Comparison of ENCODE assay signal across 3 cellular contexts in the genomic region with DNA sequence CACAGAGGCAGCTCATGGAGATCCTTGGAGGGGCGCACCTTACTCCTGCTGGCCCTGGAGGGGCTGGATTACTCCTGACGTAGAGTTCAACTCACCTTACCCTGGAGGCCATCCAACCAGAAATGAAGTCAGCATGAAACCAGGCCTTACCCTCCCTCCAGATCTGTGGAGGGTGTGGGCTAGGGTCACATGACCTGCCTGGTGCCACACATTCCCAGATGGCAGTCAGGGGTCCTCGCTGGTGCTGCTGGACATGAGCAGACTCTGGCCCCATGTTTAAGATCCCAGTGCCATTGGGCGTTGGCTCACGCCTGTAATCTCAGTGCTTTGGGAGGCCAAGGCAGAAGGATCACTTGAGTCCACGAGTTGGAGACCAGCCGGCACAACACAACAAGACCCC.
TF ChIP-seq lines count a peak whose summit lies in the region.

No MANE protein-coding gene starts in this region.

TF ChIP-seq in IMR-90, 13 proteins besides CTCF, POLR2A, EP300 and RAD21:
- no peak for TF ChIP-seq FOS (IDR thresholded peaks at IDR 0.05; ENCODE audit: low read depth, low read length)
- no peak for TF ChIP-seq RFX5 (IDR thresholded peaks at IDR 0.05; ENCODE audit: low read depth, low read length)
- TF ChIP-seq MXI1 (IDR thresholded peaks at IDR 0.05; ENCODE audit: borderline replicate concordance, low read depth, low read length) = no peak
- no peak for TF ChIP-seq SMC3 (IDR thresholded peaks at IDR 0.05; ENCODE audit: low read depth, low read length)

TF ChIP-seq in WTC11, 78 proteins besides CTCF, POLR2A, EP300 and RAD21:
- TF ChIP-seq, protein P1, sequence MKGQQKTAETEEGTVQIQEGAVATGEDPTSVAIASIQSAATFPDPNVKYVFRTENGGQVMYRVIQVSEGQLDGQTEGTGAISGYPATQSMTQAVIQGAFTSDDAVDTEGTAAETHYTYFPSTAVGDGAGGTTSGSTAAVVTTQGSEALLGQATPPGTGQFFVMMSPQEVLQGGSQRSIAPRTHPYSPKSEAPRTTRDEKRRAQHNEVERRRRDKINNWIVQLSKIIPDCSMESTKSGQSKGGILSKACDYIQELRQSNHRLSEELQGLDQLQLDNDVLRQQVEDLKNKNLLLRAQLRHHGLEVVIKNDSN (CRISPR knock-in tag; IDR thresholded peaks at IDR 0.05) = peak; percentile 70
- TF ChIP-seq ZNF423 (CRISPR knock-in tag; IDR thresholded peaks at IDR 0.05) = no peak
- TF ChIP-seq, protein P2, sequence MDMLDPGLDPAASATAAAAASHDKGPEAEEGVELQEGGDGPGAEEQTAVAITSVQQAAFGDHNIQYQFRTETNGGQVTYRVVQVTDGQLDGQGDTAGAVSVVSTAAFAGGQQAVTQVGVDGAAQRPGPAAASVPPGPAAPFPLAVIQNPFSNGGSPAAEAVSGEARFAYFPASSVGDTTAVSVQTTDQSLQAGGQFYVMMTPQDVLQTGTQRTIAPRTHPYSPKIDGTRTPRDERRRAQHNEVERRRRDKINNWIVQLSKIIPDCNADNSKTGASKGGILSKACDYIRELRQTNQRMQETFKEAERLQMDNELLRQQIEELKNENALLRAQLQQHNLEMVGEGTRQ (CRISPR knock-in tag; IDR thresholded peaks at IDR 0.05) = peak; percentile 82
- TF ChIP-seq, protein P3, sequence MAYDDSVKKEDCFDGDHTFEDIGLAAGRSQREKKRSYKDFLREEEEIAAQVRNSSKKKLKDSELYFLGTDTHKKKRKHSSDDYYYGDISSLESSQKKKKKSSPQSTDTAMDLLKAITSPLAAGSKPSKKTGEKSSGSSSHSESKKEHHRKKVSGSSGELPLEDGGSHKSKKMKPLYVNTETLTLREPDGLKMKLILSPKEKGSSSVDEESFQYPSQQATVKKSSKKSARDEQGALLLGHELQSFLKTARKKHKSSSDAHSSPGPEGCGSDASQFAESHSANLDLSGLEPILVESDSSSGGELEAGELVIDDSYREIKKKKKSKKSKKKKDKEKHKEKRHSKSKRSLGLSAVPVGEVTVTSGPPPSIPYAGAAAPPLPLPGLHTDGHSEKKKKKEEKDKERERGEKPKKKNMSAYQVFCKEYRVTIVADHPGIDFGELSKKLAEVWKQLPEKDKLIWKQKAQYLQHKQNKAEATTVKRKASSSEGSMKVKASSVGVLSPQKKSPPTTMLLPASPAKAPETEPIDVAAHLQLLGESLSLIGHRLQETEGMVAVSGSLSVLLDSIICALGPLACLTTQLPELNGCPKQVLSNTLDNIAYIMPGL (CRISPR knock-in tag; IDR thresholded peaks at IDR 0.05) = no peak
- peak; percentile 99 for TF ChIP-seq ZNF121 (CRISPR knock-in tag; IDR thresholded peaks at IDR 0.05)

TF ChIP-seq in GM23338, 12 proteins besides CTCF, POLR2A, EP300 and RAD21:
- TF ChIP-seq EZH2phosphoT487 (IDR thresholded peaks at IDR 0.05; ENCODE audit: unreplicated experiment) (no peak), ZNF114 (CRISPR knock-in tag; IDR thresholded peaks at IDR 0.05) (no peak), CREB1 (CRISPR knock-in tag; IDR thresholded peaks at IDR 0.05; ENCODE audit: low read depth) (no peak), ZNF331 (CRISPR knock-in tag; IDR thresholded peaks at IDR 0.05; ENCODE audit: low read depth) (no peak), NANOG (IDR thresholded peaks at IDR 0.05; ENCODE audit: borderline replicate concordance) (no peak), STAT1 (IDR thresholded peaks at IDR 0.05; ENCODE audit: unreplicated experiment) (no peak), POLR2AphosphoS5 (IDR thresholded peaks at IDR 0.05; ENCODE audit: low read depth) (no peak), JUNB (IDR thresholded peaks at IDR 0.05; ENCODE audit: unreplicated experiment) (no peak), EZH2 (IDR thresholded peaks at IDR 0.05; ENCODE audit: low read depth, unreplicated experiment) (no peak)
- TF ChIP-seq, protein P4, sequence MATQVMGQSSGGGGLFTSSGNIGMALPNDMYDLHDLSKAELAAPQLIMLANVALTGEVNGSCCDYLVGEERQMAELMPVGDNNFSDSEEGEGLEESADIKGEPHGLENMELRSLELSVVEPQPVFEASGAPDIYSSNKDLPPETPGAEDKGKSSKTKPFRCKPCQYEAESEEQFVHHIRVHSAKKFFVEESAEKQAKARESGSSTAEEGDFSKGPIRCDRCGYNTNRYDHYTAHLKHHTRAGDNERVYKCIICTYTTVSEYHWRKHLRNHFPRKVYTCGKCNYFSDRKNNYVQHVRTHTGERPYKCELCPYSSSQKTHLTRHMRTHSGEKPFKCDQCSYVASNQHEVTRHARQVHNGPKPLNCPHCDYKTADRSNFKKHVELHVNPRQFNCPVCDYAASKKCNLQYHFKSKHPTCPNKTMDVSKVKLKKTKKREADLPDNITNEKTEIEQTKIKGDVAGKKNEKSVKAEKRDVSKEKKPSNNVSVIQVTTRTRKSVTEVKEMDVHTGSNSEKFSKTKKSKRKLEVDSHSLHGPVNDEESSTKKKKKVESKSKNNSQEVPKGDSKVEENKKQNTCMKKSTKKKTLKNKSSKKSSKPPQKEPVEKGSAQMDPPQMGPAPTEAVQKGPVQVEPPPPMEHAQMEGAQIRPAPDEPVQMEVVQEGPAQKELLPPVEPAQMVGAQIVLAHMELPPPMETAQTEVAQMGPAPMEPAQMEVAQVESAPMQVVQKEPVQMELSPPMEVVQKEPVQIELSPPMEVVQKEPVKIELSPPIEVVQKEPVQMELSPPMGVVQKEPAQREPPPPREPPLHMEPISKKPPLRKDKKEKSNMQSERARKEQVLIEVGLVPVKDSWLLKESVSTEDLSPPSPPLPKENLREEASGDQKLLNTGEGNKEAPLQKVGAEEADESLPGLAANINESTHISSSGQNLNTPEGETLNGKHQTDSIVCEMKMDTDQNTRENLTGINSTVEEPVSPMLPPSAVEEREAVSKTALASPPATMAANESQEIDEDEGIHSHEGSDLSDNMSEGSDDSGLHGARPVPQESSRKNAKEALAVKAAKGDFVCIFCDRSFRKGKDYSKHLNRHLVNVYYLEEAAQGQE (IDR thresholded peaks at IDR 0.05; ENCODE audit: unreplicated experiment) = no peak
- TF ChIP-seq, protein P5, sequence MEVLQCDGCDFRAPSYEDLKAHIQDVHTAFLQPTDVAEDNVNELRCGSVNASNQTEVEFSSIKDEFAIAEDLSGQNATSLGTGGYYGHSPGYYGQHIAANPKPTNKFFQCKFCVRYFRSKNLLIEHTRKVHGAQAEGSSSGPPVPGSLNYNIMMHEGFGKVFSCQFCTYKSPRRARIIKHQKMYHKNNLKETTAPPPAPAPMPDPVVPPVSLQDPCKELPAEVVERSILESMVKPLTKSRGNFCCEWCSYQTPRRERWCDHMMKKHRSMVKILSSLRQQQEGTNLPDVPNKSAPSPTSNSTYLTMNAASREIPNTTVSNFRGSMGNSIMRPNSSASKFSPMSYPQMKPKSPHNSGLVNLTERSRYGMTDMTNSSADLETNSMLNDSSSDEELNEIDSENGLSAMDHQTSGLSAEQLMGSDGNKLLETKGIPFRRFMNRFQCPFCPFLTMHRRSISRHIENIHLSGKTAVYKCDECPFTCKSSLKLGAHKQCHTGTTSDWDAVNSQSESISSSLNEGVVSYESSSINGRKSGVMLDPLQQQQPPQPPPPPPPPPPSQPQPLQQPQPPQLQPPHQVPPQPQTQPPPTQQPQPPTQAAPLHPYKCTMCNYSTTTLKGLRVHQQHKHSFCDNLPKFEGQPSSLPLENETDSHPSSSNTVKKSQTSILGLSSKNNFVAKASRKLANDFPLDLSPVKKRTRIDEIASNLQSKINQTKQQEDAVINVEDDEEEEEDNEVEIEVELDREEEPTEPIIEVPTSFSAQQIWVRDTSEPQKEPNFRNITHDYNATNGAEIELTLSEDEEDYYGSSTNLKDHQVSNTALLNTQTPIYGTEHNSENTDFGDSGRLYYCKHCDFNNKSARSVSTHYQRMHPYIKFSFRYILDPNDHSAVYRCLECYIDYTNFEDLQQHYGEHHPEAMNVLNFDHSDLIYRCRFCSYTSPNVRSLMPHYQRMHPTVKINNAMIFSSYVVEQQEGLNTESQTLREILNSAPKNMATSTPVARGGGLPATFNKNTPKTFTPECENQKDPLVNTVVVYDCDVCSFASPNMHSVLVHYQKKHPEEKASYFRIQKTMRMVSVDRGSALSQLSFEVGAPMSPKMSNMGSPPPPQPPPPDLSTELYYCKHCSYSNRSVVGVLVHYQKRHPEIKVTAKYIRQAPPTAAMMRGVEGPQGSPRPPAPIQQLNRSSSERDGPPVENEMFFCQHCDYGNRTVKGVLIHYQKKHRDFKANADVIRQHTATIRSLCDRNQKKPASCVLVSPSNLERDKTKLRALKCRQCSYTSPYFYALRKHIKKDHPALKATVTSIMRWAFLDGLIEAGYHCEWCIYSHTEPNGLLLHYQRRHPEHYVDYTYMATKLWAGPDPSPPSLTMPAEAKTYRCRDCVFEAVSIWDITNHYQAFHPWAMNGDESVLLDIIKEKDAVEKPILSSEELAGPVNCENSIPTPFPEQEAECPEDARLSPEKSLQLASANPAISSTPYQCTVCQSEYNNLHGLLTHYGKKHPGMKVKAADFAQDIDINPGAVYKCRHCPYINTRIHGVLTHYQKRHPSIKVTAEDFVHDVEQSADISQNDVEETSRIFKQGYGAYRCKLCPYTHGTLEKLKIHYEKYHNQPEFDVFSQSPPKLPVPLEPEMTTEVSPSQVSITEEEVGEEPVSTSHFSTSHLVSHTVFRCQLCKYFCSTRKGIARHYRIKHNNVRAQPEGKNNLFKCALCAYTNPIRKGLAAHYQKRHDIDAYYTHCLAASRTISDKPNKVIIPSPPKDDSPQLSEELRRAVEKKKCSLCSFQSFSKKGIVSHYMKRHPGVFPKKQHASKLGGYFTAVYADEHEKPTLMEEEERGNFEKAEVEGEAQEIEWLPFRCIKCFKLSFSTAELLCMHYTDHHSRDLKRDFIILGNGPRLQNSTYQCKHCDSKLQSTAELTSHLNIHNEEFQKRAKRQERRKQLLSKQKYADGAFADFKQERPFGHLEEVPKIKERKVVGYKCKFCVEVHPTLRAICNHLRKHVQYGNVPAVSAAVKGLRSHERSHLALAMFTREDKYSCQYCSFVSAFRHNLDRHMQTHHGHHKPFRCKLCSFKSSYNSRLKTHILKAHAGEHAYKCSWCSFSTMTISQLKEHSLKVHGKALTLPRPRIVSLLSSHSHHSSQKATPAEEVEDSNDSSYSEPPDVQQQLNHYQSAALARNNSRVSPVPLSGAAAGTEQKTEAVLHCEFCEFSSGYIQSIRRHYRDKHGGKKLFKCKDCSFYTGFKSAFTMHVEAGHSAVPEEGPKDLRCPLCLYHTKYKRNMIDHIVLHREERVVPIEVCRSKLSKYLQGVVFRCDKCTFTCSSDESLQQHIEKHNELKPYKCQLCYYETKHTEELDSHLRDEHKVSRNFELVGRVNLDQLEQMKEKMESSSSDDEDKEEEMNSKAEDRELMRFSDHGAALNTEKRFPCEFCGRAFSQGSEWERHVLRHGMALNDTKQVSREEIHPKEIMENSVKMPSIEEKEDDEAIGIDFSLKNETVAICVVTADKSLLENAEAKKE (CRISPR knock-in tag; IDR thresholded peaks at IDR 0.05) = no peak
- TF ChIP-seq, protein P6, sequence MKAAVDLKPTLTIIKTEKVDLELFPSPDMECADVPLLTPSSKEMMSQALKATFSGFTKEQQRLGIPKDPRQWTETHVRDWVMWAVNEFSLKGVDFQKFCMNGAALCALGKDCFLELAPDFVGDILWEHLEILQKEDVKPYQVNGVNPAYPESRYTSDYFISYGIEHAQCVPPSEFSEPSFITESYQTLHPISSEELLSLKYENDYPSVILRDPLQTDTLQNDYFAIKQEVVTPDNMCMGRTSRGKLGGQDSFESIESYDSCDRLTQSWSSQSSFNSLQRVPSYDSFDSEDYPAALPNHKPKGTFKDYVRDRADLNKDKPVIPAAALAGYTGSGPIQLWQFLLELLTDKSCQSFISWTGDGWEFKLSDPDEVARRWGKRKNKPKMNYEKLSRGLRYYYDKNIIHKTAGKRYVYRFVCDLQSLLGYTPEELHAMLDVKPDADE (IDR thresholded peaks at IDR 0.05) = no peak
